In genomic region chr6:149483849-149484635, GRCh38 we compare ENCODE assay signal across 1 cellular context.
A peak's percentile ranks its signal among the peaks of the same experiment; 100 is the strongest.
TF ChIP-seq lines count a peak whose summit lies in the region.

No MANE protein-coding gene starts in this region.

TF ChIP-seq in GM12878, 131 proteins besides CTCF, POLR2A, EP300 and RAD21 (continued from another document):
- TF ChIP-seq MTA3 (IDR thresholded peaks at IDR 0.05; ENCODE audit: borderline replicate concordance, low read length): 0 out of 2 replicates have a peak, but pooled peaks have one; percentile 15
- TF ChIP-seq CHD2 (IDR thresholded peaks at IDR 0.05; ENCODE audit: borderline replicate concordance, low read depth, low read length): 0 out of 2 replicates have a peak, but pooled peaks have one; percentile 7
- TF ChIP-seq BHLHE40 (IDR thresholded peaks at IDR 0.05; ENCODE audit: borderline replicate concordance in 1 of 2, low read depth in 2 of 2, low read length in 1 of 2): peak in 1 of 2 experiments; percentile 36; a peak in 1 of 4 replicates
- TF ChIP-seq RCOR1 (conservative IDR thresholded peaks at IDR 0.05; ENCODE audit: low read depth, low read length): no peak
- no peak for TF ChIP-seq BCL11A (IDR thresholded peaks at IDR 0.05; ENCODE audit: low read depth, low read length)
